In the genomic region with DNA sequence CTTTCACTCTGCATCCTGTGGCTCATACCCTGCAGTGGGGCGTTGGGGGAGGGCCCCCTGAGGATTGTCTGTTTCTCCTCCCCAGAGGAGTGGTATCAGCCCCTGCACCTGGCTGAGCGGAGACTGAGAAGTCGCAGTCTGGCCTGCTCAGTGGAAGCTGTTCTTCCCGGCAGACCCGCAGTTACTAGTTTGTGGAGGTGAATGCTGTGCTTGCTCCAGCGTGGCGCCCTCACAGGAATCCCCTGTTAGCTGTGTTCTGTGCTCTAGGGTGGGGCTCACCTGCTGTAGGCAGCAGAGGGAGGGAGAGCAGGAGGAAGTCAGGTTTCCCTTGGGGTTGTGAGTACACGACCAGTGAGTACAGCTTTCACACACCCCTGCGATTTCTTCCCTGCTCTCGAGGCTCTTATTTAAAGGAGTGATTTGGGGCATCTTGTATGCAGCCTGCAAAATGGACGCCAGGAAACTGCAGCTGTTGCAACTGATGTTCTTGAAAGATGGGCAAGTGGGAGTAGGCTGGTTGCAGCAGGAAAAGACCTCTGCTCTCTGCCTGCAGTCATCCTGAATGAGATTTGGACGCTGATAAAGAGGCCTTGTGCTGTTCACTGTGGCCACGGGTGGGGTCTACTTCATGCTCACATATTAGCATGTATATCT, we compare ENCODE assay signal across 9 cellular contexts.
A peak's percentile ranks its signal among the peaks of the same experiment; 100 is the strongest.
DNase-seq lines count a peak whose midpoint lies in the region; ATAC-seq, FAIRE-seq and TF ChIP-seq lines count a peak whose summit lies in the region.
"Had no signal": no experiment of that assay in that cellular context is flagged by ENCODE, and none has a peak within 500 bp of the region (broad histone marks: within the 10 kb centered on the region; RNA-seq: fewer than 3 reads in every experiment).

No MANE protein-coding gene starts in this region.

- no peak for FAIRE-seq in H54 (lab: Jason Lieb, UNC)

- TF ChIP-seq POLR2A in H54 (IDR thresholded peaks at IDR 0.05; ENCODE audit: low read depth, low read length), result no peak

- no peaks in the 10 kb centered on the region for H3K27me3 Mint-ChIP-seq in activated naive CD8-positive, alpha-beta T cell treated with anti-CD3 and anti-CD28 coated beads for 36 hours
- no peaks in the 10 kb centered on the region for H3K27me3 Mint-ChIP-seq in stimulated activated naive B cell treated with anti-CD40 and anti-IgM and Interleukin-4, amounts not matched to agents 10 μg/mL and 1 μg/mL and 100 μg/mL, for 72 hours

- peak overlapping the region; percentile 76 for H3K27ac Mint-ChIP-seq in activated naive CD8-positive, alpha-beta T cell treated with anti-CD3 and anti-CD28 coated beads for 36 hours
- H3K27ac Mint-ChIP-seq in stimulated activated naive B cell treated with anti-CD40 and anti-IgM and Interleukin-4, amounts not matched to agents 10 μg/mL and 1 μg/mL and 100 μg/mL, for 72 hours, result peak overlapping the region; percentile 73

- no peaks in the 10 kb centered on the region for H3K9me3 Mint-ChIP-seq in activated naive CD8-positive, alpha-beta T cell treated with anti-CD3 and anti-CD28 coated beads for 36 hours
- no peaks in the 10 kb centered on the region for H3K9me3 Mint-ChIP-seq in stimulated activated naive B cell treated with anti-CD40 and anti-IgM and Interleukin-4, amounts not matched to agents 10 μg/mL and 1 μg/mL and 100 μg/mL, for 72 hours

- DNase-seq in activated T-cell treated with anti-CD3 and anti-CD28 coated beads, Interleukin-2, amount 50 U/mL, for 1 hour, result peak; percentile 47
- DNase-seq in activated T-cell treated with anti-CD3 and anti-CD28 coated beads for 4 hours (no peak), hypothalamus (lab: John Stamatoyannopoulos, UW) (no peak), NCI-H82 treated with DMSO at 0.1 percent for 48 hours (lab: John Stamatoyannopoulos, UW; ENCODE audit: unreplicated experiment) (no peak), H54 (ENCODE audit: insufficient read length, low spot score) (no peak)
- peak; percentile 9 for DNase-seq in activated naive CD8-positive, alpha-beta T cell treated with anti-CD3 and anti-CD28 coated beads for 36 hours
- peak; percentile 24 for DNase-seq in stimulated activated naive B cell treated with anti-CD40 and anti-IgM and Interleukin-4, amounts not matched to agents 10 μg/mL and 1 μg/mL and 100 μg/mL, for 72 hours
- DNase-seq: NK-92 treated with Interleukin-12 subunit alpha and Interleukin-12 subunit beta, amount 100 ng/mL, for 24 hours had no signal

- H3K36me3 Mint-ChIP-seq in activated naive CD8-positive, alpha-beta T cell treated with anti-CD3 and anti-CD28 coated beads for 36 hours, result peaks cover 60% of the 10 kb centered on the region
- H3K36me3 Mint-ChIP-seq in stimulated activated naive B cell treated with anti-CD40 and anti-IgM and Interleukin-4, amounts not matched to agents 10 μg/mL and 1 μg/mL and 100 μg/mL, for 72 hours, result peaks cover 32 to 53% of the 10 kb centered on the region in 2 donors

- no peak overlapping the region for H3K4me3 Mint-ChIP-seq in activated naive CD8-positive, alpha-beta T cell treated with anti-CD3 and anti-CD28 coated beads for 36 hours
- H3K4me3 Mint-ChIP-seq in stimulated activated naive B cell treated with anti-CD40 and anti-IgM and Interleukin-4, amounts not matched to agents 10 μg/mL and 1 μg/mL and 100 μg/mL, for 72 hours, result peak overlapping the region; percentile 19 to 56

- peak; percentile 57 for ATAC-seq in HG03432 (IDR thresholded peaks at IDR 0.05; ENCODE audit: unreplicated experiment)
- ATAC-seq in stimulated activated naive B cell treated with anti-CD40 and anti-IgM and Interleukin-4, amounts not matched to agents 10 μg/mL and 1 μg/mL and 100 μg/mL, for 72 hours (replicated peaks), result peak; percentile 83 to 86

- H3K4me1 Mint-ChIP-seq in activated naive CD8-positive, alpha-beta T cell treated with anti-CD3 and anti-CD28 coated beads for 36 hours, result peaks cover 71% of the 10 kb centered on the region
- peaks cover 67 to 80% of the 10 kb centered on the region in 2 donors for H3K4me1 Mint-ChIP-seq in stimulated activated naive B cell treated with anti-CD40 and anti-IgM and Interleukin-4, amounts not matched to agents 10 μg/mL and 1 μg/mL and 100 μg/mL, for 72 hours

Comparison
In these comparisons a context has a peak if more than half of its experiments do, and no peak if none do; other contexts are left out.
1. DNase-seq: peak in activated T-cell treated with anti-CD3 and anti-CD28 coated beads, Interleukin-2, amount 50 U/mL, for 1 hour (single experiment), activated naive CD8-positive, alpha-beta T cell treated with anti-CD3 and anti-CD28 coated beads for 36 hours (single experiment) and stimulated activated naive B cell treated with anti-CD40 and anti-IgM and Interleukin-4, amounts not matched to agents 10 μg/mL and 1 μg/mL and 100 μg/mL, for 72 hours (single experiment); none in activated T-cell treated with anti-CD3 and anti-CD28 coated beads for 4 hours (single experiment), hypothalamus (0 of 51), NCI-H82 treated with DMSO at 0.1 percent for 48 hours (single experiment) and H54 (single experiment).